In the genomic region with DNA sequence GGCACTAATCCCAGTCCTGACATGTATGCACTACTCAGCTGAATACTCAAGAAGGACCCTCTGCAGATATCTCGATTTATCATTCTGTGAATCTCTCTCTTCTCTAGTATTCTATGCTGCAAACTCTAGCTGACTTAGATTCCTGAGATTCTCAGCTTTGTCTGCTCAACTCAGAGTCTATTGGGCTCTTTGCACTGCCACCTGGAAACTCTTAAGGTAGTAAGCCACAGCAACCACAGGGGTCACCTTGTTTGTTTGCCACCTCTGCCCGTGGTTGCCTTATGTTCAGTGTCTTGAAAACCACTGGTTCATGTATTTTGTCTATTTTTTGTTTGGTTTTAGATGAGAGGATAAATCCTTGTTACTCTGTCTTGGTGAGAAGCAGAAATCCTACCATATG, we compare ENCODE assay signal across 2 cellular contexts.
TF ChIP-seq lines count a peak whose summit lies in the region.

No MANE protein-coding gene starts in this region.

TF ChIP-seq in GM23338, 12 proteins besides CTCF, POLR2A, EP300 and RAD21 (continues in another document):
- TF ChIP-seq JUNB (IDR thresholded peaks at IDR 0.05; ENCODE audit: unreplicated experiment) = no peak
- TF ChIP-seq, protein P1, sequence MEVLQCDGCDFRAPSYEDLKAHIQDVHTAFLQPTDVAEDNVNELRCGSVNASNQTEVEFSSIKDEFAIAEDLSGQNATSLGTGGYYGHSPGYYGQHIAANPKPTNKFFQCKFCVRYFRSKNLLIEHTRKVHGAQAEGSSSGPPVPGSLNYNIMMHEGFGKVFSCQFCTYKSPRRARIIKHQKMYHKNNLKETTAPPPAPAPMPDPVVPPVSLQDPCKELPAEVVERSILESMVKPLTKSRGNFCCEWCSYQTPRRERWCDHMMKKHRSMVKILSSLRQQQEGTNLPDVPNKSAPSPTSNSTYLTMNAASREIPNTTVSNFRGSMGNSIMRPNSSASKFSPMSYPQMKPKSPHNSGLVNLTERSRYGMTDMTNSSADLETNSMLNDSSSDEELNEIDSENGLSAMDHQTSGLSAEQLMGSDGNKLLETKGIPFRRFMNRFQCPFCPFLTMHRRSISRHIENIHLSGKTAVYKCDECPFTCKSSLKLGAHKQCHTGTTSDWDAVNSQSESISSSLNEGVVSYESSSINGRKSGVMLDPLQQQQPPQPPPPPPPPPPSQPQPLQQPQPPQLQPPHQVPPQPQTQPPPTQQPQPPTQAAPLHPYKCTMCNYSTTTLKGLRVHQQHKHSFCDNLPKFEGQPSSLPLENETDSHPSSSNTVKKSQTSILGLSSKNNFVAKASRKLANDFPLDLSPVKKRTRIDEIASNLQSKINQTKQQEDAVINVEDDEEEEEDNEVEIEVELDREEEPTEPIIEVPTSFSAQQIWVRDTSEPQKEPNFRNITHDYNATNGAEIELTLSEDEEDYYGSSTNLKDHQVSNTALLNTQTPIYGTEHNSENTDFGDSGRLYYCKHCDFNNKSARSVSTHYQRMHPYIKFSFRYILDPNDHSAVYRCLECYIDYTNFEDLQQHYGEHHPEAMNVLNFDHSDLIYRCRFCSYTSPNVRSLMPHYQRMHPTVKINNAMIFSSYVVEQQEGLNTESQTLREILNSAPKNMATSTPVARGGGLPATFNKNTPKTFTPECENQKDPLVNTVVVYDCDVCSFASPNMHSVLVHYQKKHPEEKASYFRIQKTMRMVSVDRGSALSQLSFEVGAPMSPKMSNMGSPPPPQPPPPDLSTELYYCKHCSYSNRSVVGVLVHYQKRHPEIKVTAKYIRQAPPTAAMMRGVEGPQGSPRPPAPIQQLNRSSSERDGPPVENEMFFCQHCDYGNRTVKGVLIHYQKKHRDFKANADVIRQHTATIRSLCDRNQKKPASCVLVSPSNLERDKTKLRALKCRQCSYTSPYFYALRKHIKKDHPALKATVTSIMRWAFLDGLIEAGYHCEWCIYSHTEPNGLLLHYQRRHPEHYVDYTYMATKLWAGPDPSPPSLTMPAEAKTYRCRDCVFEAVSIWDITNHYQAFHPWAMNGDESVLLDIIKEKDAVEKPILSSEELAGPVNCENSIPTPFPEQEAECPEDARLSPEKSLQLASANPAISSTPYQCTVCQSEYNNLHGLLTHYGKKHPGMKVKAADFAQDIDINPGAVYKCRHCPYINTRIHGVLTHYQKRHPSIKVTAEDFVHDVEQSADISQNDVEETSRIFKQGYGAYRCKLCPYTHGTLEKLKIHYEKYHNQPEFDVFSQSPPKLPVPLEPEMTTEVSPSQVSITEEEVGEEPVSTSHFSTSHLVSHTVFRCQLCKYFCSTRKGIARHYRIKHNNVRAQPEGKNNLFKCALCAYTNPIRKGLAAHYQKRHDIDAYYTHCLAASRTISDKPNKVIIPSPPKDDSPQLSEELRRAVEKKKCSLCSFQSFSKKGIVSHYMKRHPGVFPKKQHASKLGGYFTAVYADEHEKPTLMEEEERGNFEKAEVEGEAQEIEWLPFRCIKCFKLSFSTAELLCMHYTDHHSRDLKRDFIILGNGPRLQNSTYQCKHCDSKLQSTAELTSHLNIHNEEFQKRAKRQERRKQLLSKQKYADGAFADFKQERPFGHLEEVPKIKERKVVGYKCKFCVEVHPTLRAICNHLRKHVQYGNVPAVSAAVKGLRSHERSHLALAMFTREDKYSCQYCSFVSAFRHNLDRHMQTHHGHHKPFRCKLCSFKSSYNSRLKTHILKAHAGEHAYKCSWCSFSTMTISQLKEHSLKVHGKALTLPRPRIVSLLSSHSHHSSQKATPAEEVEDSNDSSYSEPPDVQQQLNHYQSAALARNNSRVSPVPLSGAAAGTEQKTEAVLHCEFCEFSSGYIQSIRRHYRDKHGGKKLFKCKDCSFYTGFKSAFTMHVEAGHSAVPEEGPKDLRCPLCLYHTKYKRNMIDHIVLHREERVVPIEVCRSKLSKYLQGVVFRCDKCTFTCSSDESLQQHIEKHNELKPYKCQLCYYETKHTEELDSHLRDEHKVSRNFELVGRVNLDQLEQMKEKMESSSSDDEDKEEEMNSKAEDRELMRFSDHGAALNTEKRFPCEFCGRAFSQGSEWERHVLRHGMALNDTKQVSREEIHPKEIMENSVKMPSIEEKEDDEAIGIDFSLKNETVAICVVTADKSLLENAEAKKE (CRISPR knock-in tag; IDR thresholded peaks at IDR 0.05) = no peak
- TF ChIP-seq, protein P2, sequence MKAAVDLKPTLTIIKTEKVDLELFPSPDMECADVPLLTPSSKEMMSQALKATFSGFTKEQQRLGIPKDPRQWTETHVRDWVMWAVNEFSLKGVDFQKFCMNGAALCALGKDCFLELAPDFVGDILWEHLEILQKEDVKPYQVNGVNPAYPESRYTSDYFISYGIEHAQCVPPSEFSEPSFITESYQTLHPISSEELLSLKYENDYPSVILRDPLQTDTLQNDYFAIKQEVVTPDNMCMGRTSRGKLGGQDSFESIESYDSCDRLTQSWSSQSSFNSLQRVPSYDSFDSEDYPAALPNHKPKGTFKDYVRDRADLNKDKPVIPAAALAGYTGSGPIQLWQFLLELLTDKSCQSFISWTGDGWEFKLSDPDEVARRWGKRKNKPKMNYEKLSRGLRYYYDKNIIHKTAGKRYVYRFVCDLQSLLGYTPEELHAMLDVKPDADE (IDR thresholded peaks at IDR 0.05) = no peak
- TF ChIP-seq EZH2phosphoT487 (IDR thresholded peaks at IDR 0.05; ENCODE audit: unreplicated experiment) = no peak
- TF ChIP-seq ZNF331 (CRISPR knock-in tag; IDR thresholded peaks at IDR 0.05; ENCODE audit: low read depth) = no peak
- TF ChIP-seq ZNF114 (CRISPR knock-in tag; IDR thresholded peaks at IDR 0.05) = no peak
- no peak for TF ChIP-seq POLR2AphosphoS5 (IDR thresholded peaks at IDR 0.05; ENCODE audit: low read depth)
- no peak for TF ChIP-seq EZH2 (IDR thresholded peaks at IDR 0.05; ENCODE audit: low read depth, unreplicated experiment)
- TF ChIP-seq, protein P3, sequence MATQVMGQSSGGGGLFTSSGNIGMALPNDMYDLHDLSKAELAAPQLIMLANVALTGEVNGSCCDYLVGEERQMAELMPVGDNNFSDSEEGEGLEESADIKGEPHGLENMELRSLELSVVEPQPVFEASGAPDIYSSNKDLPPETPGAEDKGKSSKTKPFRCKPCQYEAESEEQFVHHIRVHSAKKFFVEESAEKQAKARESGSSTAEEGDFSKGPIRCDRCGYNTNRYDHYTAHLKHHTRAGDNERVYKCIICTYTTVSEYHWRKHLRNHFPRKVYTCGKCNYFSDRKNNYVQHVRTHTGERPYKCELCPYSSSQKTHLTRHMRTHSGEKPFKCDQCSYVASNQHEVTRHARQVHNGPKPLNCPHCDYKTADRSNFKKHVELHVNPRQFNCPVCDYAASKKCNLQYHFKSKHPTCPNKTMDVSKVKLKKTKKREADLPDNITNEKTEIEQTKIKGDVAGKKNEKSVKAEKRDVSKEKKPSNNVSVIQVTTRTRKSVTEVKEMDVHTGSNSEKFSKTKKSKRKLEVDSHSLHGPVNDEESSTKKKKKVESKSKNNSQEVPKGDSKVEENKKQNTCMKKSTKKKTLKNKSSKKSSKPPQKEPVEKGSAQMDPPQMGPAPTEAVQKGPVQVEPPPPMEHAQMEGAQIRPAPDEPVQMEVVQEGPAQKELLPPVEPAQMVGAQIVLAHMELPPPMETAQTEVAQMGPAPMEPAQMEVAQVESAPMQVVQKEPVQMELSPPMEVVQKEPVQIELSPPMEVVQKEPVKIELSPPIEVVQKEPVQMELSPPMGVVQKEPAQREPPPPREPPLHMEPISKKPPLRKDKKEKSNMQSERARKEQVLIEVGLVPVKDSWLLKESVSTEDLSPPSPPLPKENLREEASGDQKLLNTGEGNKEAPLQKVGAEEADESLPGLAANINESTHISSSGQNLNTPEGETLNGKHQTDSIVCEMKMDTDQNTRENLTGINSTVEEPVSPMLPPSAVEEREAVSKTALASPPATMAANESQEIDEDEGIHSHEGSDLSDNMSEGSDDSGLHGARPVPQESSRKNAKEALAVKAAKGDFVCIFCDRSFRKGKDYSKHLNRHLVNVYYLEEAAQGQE (IDR thresholded peaks at IDR 0.05; ENCODE audit: unreplicated experiment) = no peak
- TF ChIP-seq STAT1 (IDR thresholded peaks at IDR 0.05; ENCODE audit: unreplicated experiment) = no peak

TF ChIP-seq in endothelial cell of umbilical vein, 7 proteins besides CTCF, POLR2A, EP300 and RAD21:
- TF ChIP-seq JUN (IDR thresholded peaks at IDR 0.05; ENCODE audit: borderline replicate concordance, insufficient read depth, insufficient read length, low read depth) (no peak), GATA2 (IDR thresholded peaks at IDR 0.05; ENCODE audit: insufficient read depth, insufficient read length, low read depth, low read length) (no peak), POLR2AphosphoS5 (IDR thresholded peaks at IDR 0.05; ENCODE audit: insufficient read depth, low read depth, low read length) (no peak), EZH2 (IDR thresholded peaks at IDR 0.05; ENCODE audit: borderline replicate concordance, low read depth, low read length, severe bottlenecking) (no peak), FOS (IDR thresholded peaks at IDR 0.05; ENCODE audit: borderline replicate concordance, insufficient read depth, low read length) (no peak), MYC (IDR thresholded peaks at IDR 0.05; ENCODE audit: low read depth, low read length) (no peak)
- TF ChIP-seq, protein P4, sequence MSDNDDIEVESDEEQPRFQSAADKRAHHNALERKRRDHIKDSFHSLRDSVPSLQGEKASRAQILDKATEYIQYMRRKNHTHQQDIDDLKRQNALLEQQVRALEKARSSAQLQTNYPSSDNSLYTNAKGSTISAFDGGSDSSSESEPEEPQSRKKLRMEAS (IDR thresholded peaks at IDR 0.05; ENCODE audit: insufficient read depth, insufficient read length) = no peak
